ENCODE assay signal across 8 cellular contexts in the genomic region with DNA sequence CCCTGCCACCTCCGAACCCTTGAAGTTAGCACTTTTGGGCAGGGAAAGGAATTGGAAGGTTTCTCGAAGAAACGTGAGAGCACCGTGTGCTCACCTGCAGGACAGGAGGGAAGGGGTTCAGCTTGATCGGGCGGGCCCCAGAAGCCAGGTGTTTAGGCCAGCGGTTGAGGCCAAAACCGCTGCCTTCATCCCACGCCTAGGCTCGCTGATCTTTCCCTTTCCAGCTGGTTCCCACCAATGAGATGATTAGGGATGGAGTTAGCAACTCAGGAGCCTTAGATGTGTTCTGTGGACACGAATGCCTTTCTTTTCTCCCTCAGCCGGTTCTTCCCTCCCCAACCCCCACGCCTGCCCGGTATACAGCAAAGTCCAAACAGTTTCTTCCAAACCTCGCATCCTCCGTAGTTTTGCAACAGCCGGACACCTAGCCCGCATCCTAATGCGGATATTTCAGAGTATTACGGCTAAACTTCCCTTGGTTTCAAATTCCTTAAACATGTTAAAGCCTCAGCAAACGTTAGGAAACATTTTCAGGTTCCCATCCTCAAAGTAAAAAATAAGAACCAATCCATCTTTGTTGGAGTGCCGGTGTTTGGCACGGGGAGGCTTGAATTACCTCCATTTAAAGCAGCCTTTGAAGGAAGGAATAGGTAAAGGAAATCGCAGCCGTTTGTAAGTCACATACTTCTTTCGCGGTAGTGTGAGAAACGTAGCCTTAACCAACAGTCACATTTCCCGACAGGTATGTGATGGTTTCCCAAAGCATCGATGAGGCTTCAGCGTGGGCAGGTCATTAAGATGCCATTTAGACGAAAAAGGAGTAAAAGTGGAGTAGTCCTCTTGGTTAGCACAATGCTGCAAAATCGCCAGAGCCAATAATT. TPM values are rescaled to one million over a fixed set of nuclear protein-coding genes. Genes with fewer than 3 reads are reported as not detected.
A peak's percentile ranks its signal among the peaks of the same experiment; 100 is the strongest.
DNase-seq lines count a peak whose midpoint lies in the region; ATAC-seq lines count a peak whose summit lies in the region.

No MANE protein-coding gene starts in this region.

- DNase-seq in ELF-1 (ENCODE audit: low read depth, low spot score) (peak; percentile 23), SHP77 treated with DMSO at 0.1 percent for 48 hours (lab: John Stamatoyannopoulos, UW) (peak; percentile 14), lung microvascular endothelial cell (ENCODE audit: low read depth in 2 of 2) (peak; percentile 31 to 35), substantia nigra (lab: John Stamatoyannopoulos, UW) (peak in 11 of 49 donors; percentile 4 to 54 (median 22)), globus pallidus (ENCODE audit: low spot score) (no peak)

- ATAC-seq in HG02759 (IDR thresholded peaks at IDR 0.05; ENCODE audit: unreplicated experiment) (peak; percentile 4), GM21526 (IDR thresholded peaks at IDR 0.05; ENCODE audit: low FRiP score, unreplicated experiment) (no peak)

- H3K27ac ChIP-seq in cingulate gyrus (ENCODE audit: low read depth, low read length) (peak overlapping the region; percentile 94), substantia nigra (ENCODE audit: low read depth, low read length, poor library complexity, severe bottlenecking) (peak overlapping the region; percentile 96)

RNA-seq across cellular contexts. Expression of a gene that starts 1.1 kb away (rescaled TPM):
- total RNA-seq in lung microvascular endothelial cell = 13.9 and 16.3 TPM in 2 replicates
